Comparison of ENCODE assay signal across 1 cellular context in genomic region chr3:53347261-53348064, GRCh38.
TF ChIP-seq lines count a peak whose summit lies in the region.

TSS of gene DCP1A (minus strand) at chr3:53347543. CDS start at chr3:53347517, 26 bp downstream.

TF ChIP-seq in K562, 482 proteins besides CTCF, POLR2A, EP300 and RAD21 (continued from another document and continues in another):
- TF ChIP-seq E4F1 (CRISPR knock-in tag; IDR thresholded peaks at IDR 0.05; ENCODE audit: borderline replicate concordance) (no peak), ZNF561 (CRISPR knock-in tag; conservative IDR thresholded peaks at IDR 0.05) (no peak), ZNF23 (CRISPR knock-in tag; IDR thresholded peaks at IDR 0.05) (no peak), ESRRA (IDR thresholded peaks at IDR 0.05; ENCODE audit: borderline replicate concordance, low read depth) (peak; percentile 82), SIN3B (IDR thresholded peaks at IDR 0.05; ENCODE audit: low read depth) (peak; percentile 89), ZNF77 (CRISPR knock-in tag; IDR thresholded peaks at IDR 0.05) (no peak), NKRF (IDR thresholded peaks at IDR 0.05; ENCODE audit: borderline replicate concordance) (no peak), TARDBP (IDR thresholded peaks at IDR 0.05) (peak; percentile 88), CHD1 (IDR thresholded peaks at IDR 0.05; ENCODE audit: low read length) (no peak), ETS2 (tag; IDR thresholded peaks at IDR 0.05; ENCODE audit: borderline replicate concordance, poor library complexity, severe bottlenecking) (no peak), CBX1 (IDR thresholded peaks at IDR 0.05; ENCODE audit: low read depth) (peak; percentile 46), TAF9B (IDR thresholded peaks at IDR 0.05; ENCODE audit: partially characterized antibody) (peak; percentile 94), KLF1 (tag; IDR thresholded peaks at IDR 0.05) (peak; percentile 77; the same call in 1 of the 2 replicates), TCFL5 (CRISPR knock-in tag; conservative IDR thresholded peaks at IDR 0.05) (no peak), ZNF274 (IDR thresholded peaks at IDR 0.05; ENCODE audit: borderline replicate concordance, low read depth, low read length) (no peak), ZNF431 (CRISPR knock-in tag; IDR thresholded peaks at IDR 0.05) (no peak; the same call in 1 of the 2 replicates), ZBTB8A (IDR thresholded peaks at IDR 0.05; ENCODE audit: partially characterized antibody) (no peak), ZMIZ1 (IDR thresholded peaks at IDR 0.05; ENCODE audit: low read depth in 2 of 2, low read length in 2 of 2) (peak in 1 of 2 experiments; percentile 40; a peak in 1 of 4 replicates), NFE2L1 (tag; IDR thresholded peaks at IDR 0.05; ENCODE audit: borderline replicate concordance, low read depth) (no peak), KDM2B (CRISPR knock-in tag; IDR thresholded peaks at IDR 0.05) (0 out of 2 replicates have a peak, but pooled peaks have one; percentile 12), BCOR (IDR thresholded peaks at IDR 0.05) (peak; percentile 46; the same call in 1 of the 2 replicates), ZBTB2 (IDR thresholded peaks at IDR 0.05) (peak; percentile 66), RFX5 (IDR thresholded peaks at IDR 0.05; ENCODE audit: low read depth, low read length) (no peak), ARID4B (CRISPR knock-in tag; IDR thresholded peaks at IDR 0.05) (peak; percentile 91), THAP12 (CRISPR knock-in tag; IDR thresholded peaks at IDR 0.05) (peak; percentile 57; the same call in 1 of the 2 replicates), CBX3 (IDR thresholded peaks at IDR 0.05; ENCODE audit: borderline replicate concordance in 1 of 2, low read length in 2 of 2) (peak in 1 of 2 experiments; percentile 82; a peak in 2 of 3 replicates), GATAD2B (IDR thresholded peaks at IDR 0.05; ENCODE audit: borderline replicate concordance) (peak; percentile 86), ZFP36 (IDR thresholded peaks at IDR 0.05; ENCODE audit: low read depth, low read length, partially characterized antibody) (no peak), ZHX1 (conservative IDR thresholded peaks at IDR 0.05; ENCODE audit: low read length) (no peak), NCOA4 (IDR thresholded peaks at IDR 0.05; ENCODE audit: partially characterized antibody) (no peak), ZNF830 (CRISPR knock-in tag; IDR thresholded peaks at IDR 0.05) (no peak), CEBPB (tag; IDR thresholded peaks at IDR 0.05) (no peak), NFXL1 (CRISPR knock-in tag; IDR thresholded peaks at IDR 0.05) (no peak), CBFB (CRISPR knock-in tag; IDR thresholded peaks at IDR 0.05) (peak; percentile 17; the same call in 1 of the 2 replicates), E2F8 (IDR thresholded peaks at IDR 0.05; ENCODE audit: low read depth, partially characterized antibody) (peak; percentile 93), ARID2 (IDR thresholded peaks at IDR 0.05) (no peak), IRF2 (CRISPR knock-in tag; IDR thresholded peaks at IDR 0.05) (no peak)
